In the genomic region with DNA sequence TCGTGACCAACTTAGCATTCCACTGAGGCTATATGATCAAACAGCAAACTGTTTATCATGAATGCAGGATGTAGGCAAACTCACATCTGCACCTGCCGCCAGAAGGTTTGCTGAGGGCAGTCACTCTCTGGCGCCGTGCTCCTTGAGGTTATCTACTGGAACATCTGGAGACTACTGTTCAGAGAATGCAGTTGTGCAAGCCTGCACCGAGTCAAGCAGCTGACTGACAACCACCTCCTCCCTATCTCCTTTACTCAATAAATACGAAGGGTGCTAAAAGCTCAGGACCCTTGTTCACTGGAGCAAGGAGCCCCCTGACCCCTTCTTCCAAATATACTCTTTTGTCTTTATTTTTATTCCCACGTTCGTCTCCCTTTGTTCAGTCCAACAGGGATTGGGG, we compare ENCODE assay signal across 38 cellular contexts.
"Had no signal": no experiment of that assay in that cellular context is flagged by ENCODE, and none has a peak within 500 bp of the region (broad histone marks: within the 10 kb centered on the region; RNA-seq: fewer than 3 reads in every experiment).

No MANE protein-coding gene starts in this region.

- H3K36me3 ChIP-seq: adrenal gland, brain microvascular endothelial cell, breast epithelium had no signal

- H3K4me3 Mint-ChIP-seq: activated CD4-positive, alpha-beta memory T cell treated with anti-CD3 and anti-CD28 coated beads, Interleukin-2, amount 10 ng/mL, durations not matched to agents 7 days and 5 days; activated CD4-positive, alpha-beta T cell treated with anti-CD3 and anti-CD28 coated beads for 36 hours; activated CD4-positive, alpha-beta T cell treated with anti-CD3 and anti-CD28 coated beads, Interleukin-2, amount 10 ng/mL, durations not matched to agents 7 days and 5 days; activated CD8-positive, alpha-beta memory T cell treated with anti-CD3 and anti-CD28 coated beads, Interleukin-2, amount 10 ng/mL, durations not matched to agents 7 days and 5 days; activated CD8-positive, alpha-beta T cell treated with anti-CD3 and anti-CD28 coated beads, Interleukin-2, amount 10 ng/mL, durations not matched to agents 7 days and 5 days; activated naive CD4-positive, alpha-beta T cell treated with anti-CD3 and anti-CD28 coated beads for 36 hours; activated naive CD8-positive, alpha-beta T cell treated with anti-CD3 and anti-CD28 coated beads for 36 hours; activated T-cell treated with anti-CD3 and anti-CD28 coated beads, Interleukin-2, amount 50 U/mL, for 24 hours; activated T-helper 1 cell treated with anti-CD3 and anti-CD28 coated beads, Interleukin-12 subunit alpha, Interleukin-12 subunit beta, Interleukin-2, Interleukin-4 antibody, amounts not matched to agents 30 ng/mL and 10 ng/mL and 1 ng/mL, durations not matched to agents 14 hours and 24 hours and 36 hours; activated T-helper 17 cell treated with anti-CD3 and anti-CD28 coated beads, Interleukin-2, amount 50 U/mL, for 72 hours; T-helper 1 cell treated with Interleukin-12 subunit alpha and Interleukin-12 subunit beta and Interleukin-4 antibody, amounts not matched to agents 30 μg/mL and 1 μg/mL, for 36 hours; T-helper 2 cell treated with Interferon-gamma antibody and Interleukin-4, amounts not matched to agents 5 μg/mL and 100 μg/mL, for 36 hours; WTC11 had no signal

- FAIRE-seq: TTC549 had no signal

- H3K27ac ChIP-seq: adrenal gland, ascending aorta, brain microvascular endothelial cell, breast epithelium, WERI-Rb-1 had no signal

- H3K4me1 ChIP-seq: adrenal gland, breast epithelium had no signal

- ATAC-seq: activated CD4-positive, alpha-beta T cell treated with anti-CD3 and anti-CD28 coated beads for 36 hours; activated CD4-positive, CD25-positive, alpha-beta regulatory T cell treated with anti-CD3 and anti-CD28 coated beads, Interleukin-2, amount 50 U/mL, for 24 hours; activated CD8-positive, alpha-beta memory T cell treated with anti-CD3 and anti-CD28 coated beads, Interleukin-2, amount 10 ng/mL, durations not matched to agents 7 days and 5 days; activated CD8-positive, alpha-beta T cell treated with anti-CD3 and anti-CD28 coated beads, Interleukin-2, amount 10 ng/mL, durations not matched to agents 7 days and 5 days; activated naive CD4-positive, alpha-beta T cell treated with anti-CD3 and anti-CD28 coated beads, Interleukin-2, amount 50 U/mL, for 72 hours; activated T-helper 17 cell treated with anti-CD3 and anti-CD28 coated beads, Interleukin-2, amount 50 U/mL, for 72 hours; WTC11 had no signal

- H3K27me3 Mint-ChIP-seq: activated CD4-positive, alpha-beta memory T cell treated with anti-CD3 and anti-CD28 coated beads, Interleukin-2, amount 10 ng/mL, durations not matched to agents 7 days and 5 days; activated CD4-positive, alpha-beta T cell treated with anti-CD3 and anti-CD28 coated beads for 36 hours; activated CD4-positive, alpha-beta T cell treated with anti-CD3 and anti-CD28 coated beads, Interleukin-2, amount 10 ng/mL, durations not matched to agents 7 days and 5 days; activated CD8-positive, alpha-beta memory T cell treated with anti-CD3 and anti-CD28 coated beads, Interleukin-2, amount 10 ng/mL, durations not matched to agents 7 days and 5 days; activated naive CD8-positive, alpha-beta T cell treated with anti-CD3 and anti-CD28 coated beads for 36 hours; activated T-cell treated with anti-CD3 and anti-CD28 coated beads, Interleukin-2, amount 50 U/mL, for 24 hours; activated T-helper 17 cell treated with anti-CD3 and anti-CD28 coated beads, Interleukin-2, amount 50 U/mL, for 72 hours had no signal

- H3K27ac Mint-ChIP-seq: activated CD4-positive, alpha-beta memory T cell treated with anti-CD3 and anti-CD28 coated beads, Interleukin-2, amount 10 ng/mL, durations not matched to agents 7 days and 5 days; activated CD4-positive, alpha-beta T cell treated with anti-CD3 and anti-CD28 coated beads for 36 hours; activated CD4-positive, alpha-beta T cell treated with anti-CD3 and anti-CD28 coated beads, Interleukin-2, amount 10 ng/mL, durations not matched to agents 7 days and 5 days; activated CD8-positive, alpha-beta memory T cell treated with anti-CD3 and anti-CD28 coated beads, Interleukin-2, amount 10 ng/mL, durations not matched to agents 7 days and 5 days; activated CD8-positive, alpha-beta T cell treated with anti-CD3 and anti-CD28 coated beads, Interleukin-2, amount 10 ng/mL, durations not matched to agents 7 days and 5 days; activated naive CD4-positive, alpha-beta T cell treated with anti-CD3 and anti-CD28 coated beads for 36 hours; activated naive CD4-positive, alpha-beta T cell treated with anti-CD3 and anti-CD28 coated beads, Interleukin-2, amount 50 U/mL, for 72 hours; activated naive CD8-positive, alpha-beta T cell treated with anti-CD3 and anti-CD28 coated beads for 36 hours; activated T-cell treated with anti-CD3 and anti-CD28 coated beads, Interleukin-2, amount 50 U/mL, for 24 hours; activated T-helper 1 cell treated with anti-CD3 and anti-CD28 coated beads, Interleukin-12 subunit alpha, Interleukin-12 subunit beta, Interleukin-2, Interleukin-4 antibody, amounts not matched to agents 30 ng/mL and 10 ng/mL and 1 ng/mL, durations not matched to agents 14 hours and 24 hours and 36 hours; activated T-helper 17 cell treated with anti-CD3 and anti-CD28 coated beads, Interleukin-2, amount 50 U/mL, for 72 hours; T-helper 1 cell treated with Interleukin-12 subunit alpha and Interleukin-12 subunit beta and Interleukin-4 antibody, amounts not matched to agents 30 μg/mL and 1 μg/mL, for 36 hours; T-helper 2 cell treated with Interferon-gamma antibody and Interleukin-4, amounts not matched to agents 5 μg/mL and 100 μg/mL, for 36 hours; WTC11 had no signal

- H3K4me1 Mint-ChIP-seq: activated CD4-positive, alpha-beta memory T cell treated with anti-CD3 and anti-CD28 coated beads, Interleukin-2, amount 10 ng/mL, durations not matched to agents 7 days and 5 days; activated CD4-positive, alpha-beta T cell treated with anti-CD3 and anti-CD28 coated beads, Interleukin-2, amount 10 ng/mL, durations not matched to agents 7 days and 5 days; activated T-helper 17 cell treated with anti-CD3 and anti-CD28 coated beads, Interleukin-2, amount 50 U/mL, for 72 hours; WTC11 had no signal

- H3K4me3 ChIP-seq: adrenal gland, ascending aorta, breast epithelium had no signal

- H3K9me3 Mint-ChIP-seq: activated T-helper 17 cell treated with anti-CD3 and anti-CD28 coated beads, Interleukin-2, amount 50 U/mL, for 72 hours had no signal

- H3K9me3 ChIP-seq: adrenal gland, ascending aorta, breast epithelium had no signal

- DNase-seq: activated CD4-positive, alpha-beta memory T cell treated with anti-CD3 and anti-CD28 coated beads, Interleukin-2, amount 10 ng/mL, durations not matched to agents 7 days and 5 days; activated CD4-positive, alpha-beta T cell treated with anti-CD3 and anti-CD28 coated beads for 1 hour; activated CD4-positive, alpha-beta T cell treated with anti-CD3 and anti-CD28 coated beads for 36 hours; activated CD4-positive, alpha-beta T cell treated with anti-CD3 and anti-CD28 coated beads for 48 hours; activated CD4-positive, alpha-beta T cell treated with anti-CD3 and anti-CD28 coated beads, Interleukin-2, amount 10 ng/mL, durations not matched to agents 7 days and 5 days; activated CD4-positive, alpha-beta T cell treated with anti-CD3 and anti-CD28 coated beads, Interleukin-2, amount 50 U/mL, for 48 hours; activated CD4-positive, CD25-positive, alpha-beta regulatory T cell; activated CD8-positive, alpha-beta memory T cell treated with anti-CD3 and anti-CD28 coated beads for 24 hours; activated CD8-positive, alpha-beta memory T cell treated with anti-CD3 and anti-CD28 coated beads, Interleukin-2, amount 10 ng/mL, durations not matched to agents 7 days and 5 days; activated CD8-positive, alpha-beta memory T cell treated with anti-CD3 and anti-CD28 coated beads, Interleukin-2, amount 50 U/mL, for 48 hours; activated CD8-positive, alpha-beta T cell treated with anti-CD3 and anti-CD28 coated beads, Interleukin-2, amount 10 ng/mL, durations not matched to agents 7 days and 5 days; activated effector memory CD4-positive, alpha-beta T cell treated with anti-CD3 and anti-CD28 coated beads, Interleukin-2, amount 50 U/mL, for 16 hours; activated gamma-delta T cell treated with Interleukin-2 at 50 U/mL for 16 hours; activated naive CD4-positive, alpha-beta T cell; activated naive CD4-positive, alpha-beta T cell treated with anti-CD3 and anti-CD28 coated beads for 36 hours; activated naive CD4-positive, alpha-beta T cell treated with anti-CD3 and anti-CD28 coated beads, Interleukin-2, amount 50 U/mL, for 16 hours; activated naive CD8-positive, alpha-beta T cell treated with anti-CD3 and anti-CD28 coated beads for 36 hours; activated T-cell treated with anti-CD3 and anti-CD28 coated beads, Interleukin-2, amount 50 U/mL, for 24 hours; activated T-cell treated with anti-CD3 and anti-CD28 coated beads, Interleukin-2, amount 50 U/mL, for 48 hours; adrenal gland; amygdala; anterior cingulate cortex; brain microvascular endothelial cell; central memory CD4-positive, alpha-beta T cell; T-helper 1 cell; T-helper 2 cell; T-helper 9 cell; WERI-Rb-1 had no signal

- H3K27me3 ChIP-seq: adrenal gland, ascending aorta, brain microvascular endothelial cell, breast epithelium had no signal
